In the genomic region with DNA sequence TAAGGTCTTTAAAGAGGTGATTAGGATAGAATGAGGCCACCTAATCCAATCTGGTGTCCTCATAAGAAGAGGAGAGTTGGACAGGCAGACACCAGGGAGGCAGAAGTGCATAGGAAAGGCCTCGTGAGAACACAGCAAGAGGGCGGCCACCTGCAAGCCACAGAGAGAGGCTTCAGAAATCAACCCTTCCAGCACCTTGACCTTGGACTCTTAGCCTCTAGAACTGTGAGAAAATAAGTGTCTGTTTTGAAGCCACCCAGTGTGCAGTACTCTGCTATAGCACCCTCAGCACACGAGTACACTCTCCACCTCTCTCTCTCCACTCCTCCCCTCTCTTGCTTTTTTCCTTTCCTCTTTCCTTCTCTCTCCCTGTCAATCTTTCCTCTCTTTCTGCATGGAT, we compare ENCODE assay signal across 10 cellular contexts. TPM values are rescaled to one million over a fixed set of nuclear protein-coding genes. Genes with fewer than 3 reads are reported as not detected.
A peak's percentile ranks its signal among the peaks of the same experiment; 100 is the strongest.
DNase-seq lines count a peak whose midpoint lies in the region; ATAC-seq, FAIRE-seq and TF ChIP-seq lines count a peak whose summit lies in the region.
"Had no signal": no experiment of that assay in that cellular context is flagged by ENCODE, and none has a peak within 500 bp of the region (broad histone marks: within the 10 kb centered on the region; RNA-seq: fewer than 3 reads in every experiment).

No MANE protein-coding gene starts in this region.

- DNase-seq in activated CD4-positive, alpha-beta T cell treated with anti-CD3 and anti-CD28 coated beads for 36 hours, result no peak
- DNase-seq in activated CD4-positive, alpha-beta T cell treated with anti-CD3 and anti-CD28 coated beads for 4 hours, result no peak
- peak in 1 of 6 donors; percentile 24 for DNase-seq in pancreas
- no peak for DNase-seq in NCI-H146 (lab: John Stamatoyannopoulos, UW)
- DNase-seq in Right ventricle myocardium superior, result no peak
- no peak for DNase-seq in Calu3
- DNase-seq: amygdala had no signal

- CTCF ChIA-PET in activated CD4-positive, alpha-beta T cell treated with anti-CD3 and anti-CD28 coated beads for 36 hours (lab: Charles Lee), result interaction anchor here (1.3 kb wide), 1 partner anchor 9 kb away, joined by 6 read pairs; no protein-coding TSS in a partner anchor
- CTCF ChIA-PET in Calu3 (lab: Charles Lee), result interaction anchor here (0.5 kb wide), 1 partner anchor 405 kb away, joined by 3 read pairs; no protein-coding TSS in a partner anchor

- BruUV-seq in Calu3 (replicated peaks; lab: Mats Ljungman, UMichigan), result no TSS peak

- H3K36me3 Mint-ChIP-seq in activated CD4-positive, alpha-beta T cell treated with anti-CD3 and anti-CD28 coated beads for 36 hours (ENCODE audit: low read depth), result peaks cover 46% of the 10 kb centered on the region
- H3K36me3 Mint-ChIP-seq in Calu3 (ENCODE audit: insufficient read depth, unreplicated experiment), result no peaks in the 10 kb centered on the region

- POLR2A ChIA-PET in activated CD4-positive, alpha-beta T cell treated with anti-CD3 and anti-CD28 coated beads for 36 hours (lab: Charles Lee), result no interaction called here

- no peaks in the 10 kb centered on the region for H3K27me3 Mint-ChIP-seq in activated CD4-positive, alpha-beta T cell treated with anti-CD3 and anti-CD28 coated beads for 36 hours
- H3K27me3 Mint-ChIP-seq in Calu3 (ENCODE audit: unreplicated experiment), result no peaks in the 10 kb centered on the region

- no peak for TF ChIP-seq CTCF in pancreas (IDR thresholded peaks at IDR 0.05)
- no peak for TF ChIP-seq CTCF in Calu3 (IDR thresholded peaks at IDR 0.05; ENCODE audit: unreplicated experiment)

- no peak overlapping the region for H3K27ac ChIP-seq in pancreas

- no peak for FAIRE-seq in pancreas (lab: Jason Lieb, UNC)
- FAIRE-seq: A204.1 had no signal

- H3K4me1 ChIP-seq in pancreas, result peaks cover 0 to 12% (median 0%) of the 10 kb centered on the region in 3 donors

- no peaks in the 10 kb centered on the region for H3K9me3 ChIP-seq in pancreas

- no peak overlapping the region for H3K4me3 Mint-ChIP-seq in activated CD4-positive, alpha-beta T cell treated with anti-CD3 and anti-CD28 coated beads for 36 hours
- no peak overlapping the region for H3K4me3 Mint-ChIP-seq in Calu3 (ENCODE audit: low read depth, unreplicated experiment)

- no peaks in the 10 kb centered on the region for H3K36me3 ChIP-seq in pancreas

- intact Hi-C loops in activated CD4-positive, alpha-beta T cell treated with anti-CD3 and anti-CD28 coated beads for 36 hours (cut with DNase I, micrococcal nuclease), result no loop called here
- intact Hi-C loops in pancreas (cut with DNase I) (no loop called here), Right ventricle myocardium superior (cut with DNase I) (no loop called here), Calu3 (cut with micrococcal nuclease; ENCODE audit: unreplicated experiment) (no loop called here)

- H3K9me3 Mint-ChIP-seq in activated CD4-positive, alpha-beta T cell treated with anti-CD3 and anti-CD28 coated beads for 36 hours (ENCODE audit: low read depth), result no peaks in the 10 kb centered on the region
- no peaks in the 10 kb centered on the region for H3K9me3 Mint-ChIP-seq in Calu3 (ENCODE audit: low read depth, unreplicated experiment)

- peaks cover 11% of the 10 kb centered on the region for H3K4me1 Mint-ChIP-seq in activated CD4-positive, alpha-beta T cell treated with anti-CD3 and anti-CD28 coated beads for 36 hours
- no peaks in the 10 kb centered on the region for H3K4me1 Mint-ChIP-seq in Calu3 (ENCODE audit: low read depth, unreplicated experiment)

- no peak overlapping the region for H3K4me3 ChIP-seq in pancreas

- H3K27me3 ChIP-seq in pancreas, result no peaks in the 10 kb centered on the region

- whole genome bisulfite sequencing in pancreas, 2 donors, result 32 to 43% methylated on average over 3 of the region's 3 CpGs

- no peak for ATAC-seq in activated CD4-positive, alpha-beta T cell treated with anti-CD3 and anti-CD28 coated beads for 36 hours
- ATAC-seq in GM21515 (IDR thresholded peaks at IDR 0.05; ENCODE audit: unreplicated experiment) (peak; percentile 52), HG03460 (IDR thresholded peaks at IDR 0.05; ENCODE audit: unreplicated experiment) (peak; percentile 39), pancreas (peak; percentile 59 to 94 (median 72)), Right ventricle myocardium superior (ENCODE audit: poor library complexity) (no peak)

- peak overlapping the region; percentile 27 for H3K27ac Mint-ChIP-seq in activated CD4-positive, alpha-beta T cell treated with anti-CD3 and anti-CD28 coated beads for 36 hours
- no peak overlapping the region for H3K27ac Mint-ChIP-seq in Calu3 (ENCODE audit: unreplicated experiment)

RNA-seq across cellular contexts. Expression of a gene that starts 26.8 kb away (rescaled TPM):
- 1 to 10 TPM; 3.5 to 3.7 TPM for total RNA-seq in activated CD4-positive, alpha-beta T cell treated with anti-CD3 and anti-CD28 coated beads for 36 hours
- total RNA-seq in pancreas (not detected), Right ventricle myocardium superior (not detected), Calu3 (2022) (2.7 and 3.2 TPM in 2 replicates)
- under 1 TPM in 1 of 2 donors, not detected in 1; 0.07 TPM for polyA plus RNA-seq in pancreas

Comparison
In these comparisons a context has a peak if more than half of its experiments do, and no peak if none do; other contexts are left out.
1. ATAC-seq: peak in GM21515 (single experiment), HG03460 (single experiment) and pancreas (4 of 4); none in activated CD4-positive, alpha-beta T cell treated with anti-CD3 and anti-CD28 coated beads for 36 hours (single experiment) and Right ventricle myocardium superior (single experiment).